ENCODE assay signal across 19 cellular contexts in the genomic region with DNA sequence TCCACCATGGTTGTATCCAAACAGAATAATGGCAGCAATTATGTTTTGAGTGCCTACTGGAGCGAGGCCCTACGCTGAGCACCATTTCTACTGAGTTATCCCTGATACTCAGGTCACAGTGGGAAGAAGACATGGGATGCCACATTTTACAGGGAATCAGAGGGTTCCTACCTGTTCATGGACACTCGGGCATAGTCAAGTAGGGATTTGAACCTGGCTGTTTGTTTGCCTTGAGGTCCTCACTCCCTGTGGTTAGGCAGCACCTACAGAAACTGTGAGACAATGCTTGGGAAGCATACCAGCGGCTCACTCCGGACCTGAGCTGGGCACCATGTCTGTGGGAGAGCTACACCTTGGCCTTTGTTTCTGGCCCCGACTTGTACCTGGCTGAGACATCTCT.
"Had no signal": no experiment of that assay in that cellular context is flagged by ENCODE, and none has a peak within 500 bp of the region (broad histone marks: within the 10 kb centered on the region; RNA-seq: fewer than 3 reads in every experiment).

No MANE protein-coding gene starts in this region.

- H3K4me3 ChIP-seq: K562 had no signal

- H3K9me3 ChIP-seq: SK-N-SH had no signal

- ATAC-seq: K562, T-cell had no signal

- H3K27ac ChIP-seq: HL-60, KMS-11 had no signal

- DNase-seq: Kasumi-1, MM.1S, NCI-H1436, NCI-H187, NCI-H2029 treated with DMSO at 0.1 percent for 48 hours, NCI-H2171 treated with DMSO at 0.1 percent for 48 hours, NCI-H226, NCI-H446, NCI-H510A, NCI-H526, NCI-H82, RPMI8226, SHP77, SK-N-SH, SW 1271, T-cell had no signal
